ENCODE assay signal across 19 cellular contexts in the genomic region with DNA sequence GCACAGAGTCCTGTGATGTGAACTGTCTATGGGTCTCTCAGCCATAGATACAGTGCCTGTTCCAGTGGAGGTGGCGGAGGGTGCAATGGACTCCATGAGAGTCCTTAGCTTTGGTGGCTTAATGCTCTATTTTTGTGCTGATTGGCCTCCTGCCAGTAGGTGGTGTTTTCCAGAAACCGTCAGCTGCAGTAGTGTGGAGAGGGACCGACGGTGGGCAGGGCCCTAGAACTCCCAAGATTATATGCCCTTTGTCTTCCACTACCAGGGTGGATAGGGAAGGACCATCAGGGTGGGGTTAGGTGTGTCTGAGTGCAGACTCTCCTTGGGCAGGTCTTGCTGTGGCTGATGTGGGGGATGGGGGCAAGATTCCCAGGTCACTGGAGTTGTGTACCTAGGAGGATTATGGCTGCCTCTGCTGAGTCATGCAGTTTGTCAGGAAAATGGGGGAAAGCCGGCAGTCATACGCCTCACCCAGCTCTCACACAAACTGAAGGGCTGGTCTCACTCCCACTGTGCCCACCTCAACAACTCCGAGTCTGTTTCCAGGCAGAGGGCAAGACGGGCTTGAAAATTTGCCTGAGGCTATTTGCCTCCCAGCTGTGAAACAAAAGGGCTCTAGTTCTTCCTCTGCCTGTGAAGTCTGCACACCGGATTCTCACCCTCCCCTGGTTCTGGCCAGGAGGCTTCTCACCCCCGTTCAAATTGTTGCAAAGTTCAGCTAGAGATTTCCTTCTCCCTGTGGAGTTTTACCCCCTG. TPM values are rescaled to one million over a fixed set of nuclear protein-coding genes. Genes with fewer than 3 reads are reported as not detected.
DNase-seq lines count a peak whose midpoint lies in the region; ATAC-seq, FAIRE-seq and TF ChIP-seq lines count a peak whose summit lies in the region.
"Had no signal": no experiment of that assay in that cellular context is flagged by ENCODE, and none has a peak within 500 bp of the region (broad histone marks: within the 10 kb centered on the region; RNA-seq: fewer than 3 reads in every experiment).

No MANE protein-coding gene starts in this region.

- H3K27ac Mint-ChIP-seq in Calu3 (ENCODE audit: unreplicated experiment), result no peak overlapping the region
- H3K27ac Mint-ChIP-seq: CD14-positive monocyte had no signal

- ATAC-seq in HepG2 (peak; percentile 80), right lobe of liver (no peak), left colon (peak; percentile 39), sciatic nerve (no peak)
- ATAC-seq: Panc1 had no signal

- H3K36me3 ChIP-seq in HepG2 (replicated peaks in 1 of 2; ENCODE audit: control insufficient read depth in 1 of 2, insufficient read depth in 2 of 2, low read length in 2 of 2), result no peaks in the 10 kb centered on the region
- H3K36me3 ChIP-seq in right lobe of liver, result no peaks in the 10 kb centered on the region

- H3K79me2 ChIP-seq in HepG2 (ENCODE audit: insufficient read depth, low read length), result no peaks in the 10 kb centered on the region

- 0 out of 2 replicates have a peak, but pooled peaks cover 13% of the 10 kb centered on the region for H3K9me3 ChIP-seq in HepG2 (ENCODE audit: low read length)
- no peaks in the 10 kb centered on the region for H3K9me3 ChIP-seq in right lobe of liver

- H3K27me3 Mint-ChIP-seq in Calu3 (ENCODE audit: unreplicated experiment), result peaks cover 8% of the 10 kb centered on the region

- peak overlapping the region; percentile 31; the same call in 1 of the 2 replicates for H3K9ac ChIP-seq in HepG2 (ENCODE audit: insufficient read depth, low read depth, low read length)

- no peak for TF ChIP-seq POLR2A in HepG2 (IDR thresholded peaks at IDR 0.05; ENCODE audit: insufficient read depth in 1 of 2, low read depth in 2 of 2, low read length in 2 of 2)
- TF ChIP-seq POLR2A in right lobe of liver (IDR thresholded peaks at IDR 0.05), result no peak

- H3K27me3 ChIP-seq in HepG2 (ENCODE audit: control insufficient read depth in 1 of 2, insufficient read depth in 2 of 2, low read length in 2 of 2), result peaks cover 0 to 6% of the 10 kb centered on the region in 2 experiments; a peak in 1 of 5 replicates
- no peaks in the 10 kb centered on the region for H3K27me3 ChIP-seq in right lobe of liver

- no peak overlapping the region for H3K27ac ChIP-seq in HepG2 (ENCODE audit: extremely low read length, insufficient read depth, low read length)
- no peak overlapping the region for H3K27ac ChIP-seq in right lobe of liver

- in situ Hi-C loops in HepG2 (cut with HindIII; ENCODE audit: extremely low pct_ligation_motif_present, low pct_unique_long_range_greater_than_20kb), result no loop called here

- 21% methylated on average over 4 of the region's 10 CpGs for WGBS in HepG2 (ENCODE audit: low lambda C conversion rate)
- WGBS in right lobe of liver (ENCODE audit: insufficient coverage, low coverage, low lambda C conversion rate, missing lambda C conversion rate), result 83% methylated on average over 7 of the region's 10 CpGs

- H2AFZ ChIP-seq in HepG2 (ENCODE audit: low read length), result peak overlapping the region; percentile 94

- BruUV-seq in HepG2 (replicated peaks; lab: Mats Ljungman, UMichigan), result no TSS peak
- BruUV-seq in Calu3 (replicated peaks; lab: Mats Ljungman, UMichigan), result no TSS peak

- TF ChIP-seq CTCF in HepG2 (CRISPR knock-in tag; IDR thresholded peaks at IDR 0.05), result peak; percentile 64
- TF ChIP-seq CTCF in right lobe of liver (IDR thresholded peaks at IDR 0.05), result no peak
- TF ChIP-seq CTCF in Calu3 (IDR thresholded peaks at IDR 0.05; ENCODE audit: unreplicated experiment), result no peak

- POLR2A ChIA-PET in HepG2 (lab: Yijun Ruan, JAX), result interaction anchor here (1.4 kb wide), 1 partner anchor 25 kb away, joined by 5 read pairs; a partner anchor contains a TSS

- FAIRE-seq in HepG2 (lab: Jason Lieb, UNC), result no peak
- FAIRE-seq: A204.1, G401.6, GM12891 had no signal

- peaks cover 8% of the 10 kb centered on the region for H3K4me1 Mint-ChIP-seq in Calu3 (ENCODE audit: low read depth, unreplicated experiment)

- no peak for TF ChIP-seq RAD21 in HepG2 (CRISPR knock-in tag; IDR thresholded peaks at IDR 0.05)

- TF ChIP-seq EP300 in HepG2 (IDR thresholded peaks at IDR 0.05; ENCODE audit: low read depth in 2 of 2, low read length in 2 of 2) (no peak), HepG2 (CRISPR knock-in tag; IDR thresholded peaks at IDR 0.05; ENCODE audit: borderline replicate concordance) (no peak)

- intact Hi-C loops in HepG2 (cut with micrococcal nuclease; ENCODE audit: unreplicated experiment), result no loop called here
- intact Hi-C loops in right lobe of liver (cut with DNase I), result no loop called here
- intact Hi-C loops in left colon (cut with DNase I, micrococcal nuclease), result no loop called here
- intact Hi-C loops in Calu3 (cut with micrococcal nuclease; ENCODE audit: unreplicated experiment), result no loop called here
- intact Hi-C loops in sciatic nerve (cut with DNase I), result no loop called here

- peaks cover 16% of the 10 kb centered on the region for H3K9me3 Mint-ChIP-seq in Calu3 (ENCODE audit: low read depth, unreplicated experiment)

- H3K4me1 ChIP-seq in HepG2 (ENCODE audit: insufficient read depth, low read length) (0 out of 2 replicates have a peak, but pooled peaks cover 12% of the 10 kb centered on the region), right lobe of liver (no peaks in the 10 kb centered on the region)

- H3K4me3 ChIP-seq in HepG2 (replicated peaks in 1 of 3; ENCODE audit: insufficient read depth in 1 of 3, low read depth in 2 of 3, low read length in 3 of 3) (peak overlapping the region; percentile 7 to 66 (median 39); a peak in 5 of 6 replicates), right lobe of liver (no peak overlapping the region)

- no peak overlapping the region for H3K4me3 Mint-ChIP-seq in Calu3 (ENCODE audit: low read depth, unreplicated experiment)
- H3K4me3 Mint-ChIP-seq: CD14-positive monocyte had no signal

- DNase-seq in HepG2 (ENCODE audit: low spot score) (peak; percentile 30), right lobe of liver (no peak), RPMI8226 (peak; percentile 5), left colon (peak in 1 of 2 donors; percentile 19), T-helper 9 cell (no peak), Calu3 (no peak), germinal center (ENCODE audit: low spot score) (no peak), sciatic nerve (ENCODE audit: low spot score) (no peak)
- DNase-seq: COR-L47, DMS79, NCI-H1436, NCI-H2227 treated with DMSO at 0.1 percent for 48 hours, NCI-H526 treated with DMSO at 0.1 percent for 48 hours, SHP77 had no signal

- peak overlapping the region; percentile 65 for H3K4me2 ChIP-seq in HepG2 (ENCODE audit: low read depth, low read length)

- CTCF ChIA-PET in HepG2 (lab: Yijun Ruan, JAX; ENCODE audit: low intra/inter-chr PET ratio, low total read pairs) (no interaction called here), Calu3 (lab: Charles Lee) (no interaction called here)

- H4K20me1 ChIP-seq in HepG2 (ENCODE audit: insufficient read depth, low read length), result no peaks in the 10 kb centered on the region

- no peaks in the 10 kb centered on the region for H3K36me3 Mint-ChIP-seq in Calu3 (ENCODE audit: insufficient read depth, unreplicated experiment)
- H3K36me3 Mint-ChIP-seq: CD14-positive monocyte had no signal

TF ChIP-seq in HepG2, 621 proteins besides CTCF, POLR2A, EP300 and RAD21 (continues in another document):
- 0 out of 4 replicates have a peak, but pooled peaks have one; percentile 2 to 16 for TF ChIP-seq MAFK (conservative IDR thresholded peaks at IDR 0.05 in 1 of 2, IDR thresholded peaks at IDR 0.05 in 1 of 2; ENCODE audit: low read length in 2 of 2)
- no peak for TF ChIP-seq ZNF530 (CRISPR knock-in tag; IDR thresholded peaks at IDR 0.05; ENCODE audit: low read depth)
- no peak for TF ChIP-seq CBFB (CRISPR knock-in tag; IDR thresholded peaks at IDR 0.05)
- TF ChIP-seq, protein P1, sequence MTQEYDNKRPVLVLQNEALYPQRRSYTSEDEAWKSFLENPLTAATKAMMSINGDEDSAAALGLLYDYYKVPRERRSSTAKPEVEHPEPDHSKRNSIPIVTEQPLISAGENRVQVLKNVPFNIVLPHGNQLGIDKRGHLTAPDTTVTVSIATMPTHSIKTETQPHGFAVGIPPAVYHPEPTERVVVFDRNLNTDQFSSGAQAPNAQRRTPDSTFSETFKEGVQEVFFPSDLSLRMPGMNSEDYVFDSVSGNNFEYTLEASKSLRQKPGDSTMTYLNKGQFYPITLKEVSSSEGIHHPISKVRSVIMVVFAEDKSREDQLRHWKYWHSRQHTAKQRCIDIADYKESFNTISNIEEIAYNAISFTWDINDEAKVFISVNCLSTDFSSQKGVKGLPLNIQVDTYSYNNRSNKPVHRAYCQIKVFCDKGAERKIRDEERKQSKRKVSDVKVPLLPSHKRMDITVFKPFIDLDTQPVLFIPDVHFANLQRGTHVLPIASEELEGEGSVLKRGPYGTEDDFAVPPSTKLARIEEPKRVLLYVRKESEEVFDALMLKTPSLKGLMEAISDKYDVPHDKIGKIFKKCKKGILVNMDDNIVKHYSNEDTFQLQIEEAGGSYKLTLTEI (CRISPR knock-in tag; conservative IDR thresholded peaks at IDR 0.05), result no peak
- no peak for TF ChIP-seq RCOR2 (CRISPR knock-in tag; IDR thresholded peaks at IDR 0.05)

RNA-seq across cellular contexts. Expression of a gene that starts 24.9 kb away (rescaled TPM):
- total RNA-seq in HepG2 (2016; rRNA removed; fragmentation: Illumina TruSeq; extraction: Trizol), result 21.2 and 36.7 TPM in 2 replicates
- 21.0 and 21.2 TPM in 2 replicates for total RNA-seq in HepG2 (2016; cell fraction: cytosol; rRNA removed; fragmentation: Illumina TruSeq; extraction: Trizol; ENCODE audit: low read depth)
- 17.9 and 34.3 TPM in 2 replicates for total RNA-seq in HepG2 (2016; cell fraction: insoluble cytoplasmic fraction; rRNA removed; fragmentation: Illumina TruSeq; extraction: Trizol)
- total RNA-seq in HepG2 (2016; cell fraction: membrane; rRNA removed; fragmentation: Illumina TruSeq; extraction: Trizol), result 12.6 and 14.8 TPM in 2 replicates
- total RNA-seq in HepG2 (2016; cell fraction: nucleus; rRNA removed; fragmentation: Illumina TruSeq; extraction: Trizol), result 83.1 and 91.1 TPM in 2 replicates
- 31.7 and 38.5 TPM in 2 replicates for polyA plus RNA-seq in HepG2 (2011; rRNA removed)
- 8.7 and 15.5 TPM in 2 replicates for polyA plus RNA-seq in HepG2 (2011; cell fraction: cytosol; rRNA removed)
- polyA plus RNA-seq in HepG2 (2011; cell fraction: nucleus; rRNA removed), result 81.4 and 85.4 TPM in 2 replicates
- polyA plus RNA-seq in HepG2 (2012), result 20.3 and 21.4 TPM in 2 replicates
- 0.74 and 0.85 TPM in 2 replicates for polyA plus RNA-seq in HepG2 (2016; cell fraction: cytosol; fragmentation: Illumina TruSeq; extraction: Trizol; ENCODE audit: low read depth)
- polyA plus RNA-seq in HepG2 (2016; cell fraction: insoluble cytoplasmic fraction; fragmentation: Illumina TruSeq; extraction: Trizol; ENCODE audit: low read depth), result 7.2 and 7.3 TPM in 2 replicates
- 1.7 and 2.4 TPM in 2 replicates for polyA plus RNA-seq in HepG2 (2016; cell fraction: membrane; fragmentation: Illumina TruSeq; extraction: Trizol; ENCODE audit: low read depth)
- 83.0 and 85.1 TPM in 2 replicates for polyA plus RNA-seq in HepG2 (2016; cell fraction: nucleus; fragmentation: Illumina TruSeq; extraction: Trizol; ENCODE audit: insufficient read depth, low read depth)
- 47.7 and 61.9 TPM in 2 replicates for polyA minus RNA-seq in HepG2 (2011; rRNA and poly(A)+ RNA removed; ENCODE audit: low replicate concordance)
- 35.4 and 39.4 TPM in 2 replicates for polyA minus RNA-seq in HepG2 (2011; cell fraction: cytosol; rRNA and poly(A)+ RNA removed)
- 201 and 214 TPM in 2 replicates for polyA minus RNA-seq in HepG2 (2011; cell fraction: nucleus; rRNA and poly(A)+ RNA removed)
- 10 to 100 TPM in 3 of 6 experiments, 1 to 10 TPM in 3; 7.7 to 12.2 (median 9.5) TPM for total RNA-seq in right lobe of liver
- 10 to 100 TPM; 14.5 to 17.1 TPM for total RNA-seq in left colon
- total RNA-seq in Calu3 (2022), result 28.6 and 31.4 TPM in 2 replicates
- 67.3 TPM for total RNA-seq in sciatic nerve

Comparison
In these comparisons a context has a peak if more than half of its experiments do, and no peak if none do; other contexts are left out.
1. ATAC-seq: peak in HepG2 (single experiment) and left colon (single experiment); none in right lobe of liver (0 of 4) and sciatic nerve (single experiment).
2. DNase-seq: peak in HepG2 (single experiment) and RPMI8226 (single experiment); none in right lobe of liver (0 of 3), T-helper 9 cell (single experiment), Calu3 (single experiment), germinal center (single experiment) and sciatic nerve (single experiment).
3. H3K4me3 ChIP-seq: peak in HepG2 (3 of 3); none in right lobe of liver (0 of 3).